ENCODE assay signal across 19 cellular contexts in genomic region chr14:88481089-88481488, GRCh38.
"Had no signal": no experiment of that assay in that cellular context is flagged by ENCODE, and none has a peak within 500 bp of the region (broad histone marks: within the 10 kb centered on the region; RNA-seq: fewer than 3 reads in every experiment).

No MANE protein-coding gene starts in this region.

- H3K4me1 ChIP-seq: gastrocnemius medialis, pancreas had no signal

- H3K4me1 Mint-ChIP-seq: immature natural killer cell; naive thymus-derived CD8-positive, alpha-beta T cell had no signal

- DNase-seq: central memory CD4-positive, alpha-beta T cell; effector CD4-positive, alpha-beta T cell; endodermal cell; gastrocnemius medialis; immature natural killer cell; left ventricle myocardium superior; mammary epithelial cell; mucosa of descending colon; naive thymus-derived CD8-positive, alpha-beta T cell; occipital lobe; pancreas; right cardiac atrium; stimulated activated CD4-positive, alpha-beta T cell treated with anti-CD3 and anti-CD28 coated beads, Interleukin-2, amount 100 ng/mL, for 48 hours; stimulated activated naive CD4-positive, alpha-beta T cell treated with Interleukin-2 at 50 U/mL for 16 hours; tibial artery had no signal

- H3K27ac Mint-ChIP-seq: endodermal cell, immature natural killer cell, progenitor cell of endocrine pancreas had no signal

- H3K4me3 ChIP-seq: coronary artery, gastrocnemius medialis, mucosa of descending colon, pancreas, smooth muscle cell, tibial artery had no signal

- H3K9me3 ChIP-seq: gastrocnemius medialis, mucosa of descending colon, pancreas, tibial artery had no signal

- H3K27me3 ChIP-seq: gastrocnemius medialis, pancreas, tibial artery had no signal

- H3K9me3 Mint-ChIP-seq: endodermal cell; immature natural killer cell; naive thymus-derived CD8-positive, alpha-beta T cell had no signal

- H3K4me3 Mint-ChIP-seq: endodermal cell; immature natural killer cell; naive thymus-derived CD8-positive, alpha-beta T cell had no signal

- ATAC-seq: esophagus mucosa; gastrocnemius medialis; mucosa of descending colon; naive thymus-derived CD8-positive, alpha-beta T cell had no signal

- H3K27ac ChIP-seq: coronary artery, gastrocnemius medialis, pancreas, tibial artery had no signal

- H3K4me2 ChIP-seq: smooth muscle cell had no signal

- H3K36me3 Mint-ChIP-seq: immature natural killer cell; naive thymus-derived CD8-positive, alpha-beta T cell had no signal

- H3K27me3 Mint-ChIP-seq: progenitor cell of endocrine pancreas had no signal
